Comparison of ENCODE assay signal across 15 cellular contexts in the genomic region with DNA sequence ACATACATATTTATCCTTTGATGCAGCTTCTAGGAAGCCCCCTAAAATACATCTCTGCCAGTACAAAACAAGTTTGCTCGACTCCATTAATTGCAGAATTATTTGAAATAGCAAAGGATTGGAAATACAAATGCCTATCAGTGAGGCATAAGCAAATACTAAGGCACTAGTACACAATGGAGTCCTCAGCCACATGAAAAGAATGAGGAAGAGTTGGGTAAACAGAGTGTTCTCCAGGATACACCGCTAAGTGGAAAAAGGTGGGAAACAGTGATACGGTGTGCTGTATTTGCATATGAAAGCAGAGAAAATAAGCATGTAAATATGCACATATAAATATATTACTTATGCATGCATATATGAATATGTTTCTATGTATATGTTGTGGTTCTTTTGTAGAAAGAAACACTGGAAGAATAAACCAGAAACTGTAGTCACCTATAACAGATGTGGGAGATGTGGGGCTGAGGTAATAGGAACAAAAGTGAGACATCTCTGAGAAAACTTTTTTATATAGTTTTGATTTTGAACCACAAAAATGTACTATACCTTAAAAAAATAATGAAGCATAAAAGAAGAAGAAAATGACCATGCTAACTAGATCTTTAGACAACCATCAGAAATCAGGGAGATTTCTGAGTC.
"Had no signal": no experiment of that assay in that cellular context is flagged by ENCODE, and none has a peak within 500 bp of the region (broad histone marks: within the 10 kb centered on the region; RNA-seq: fewer than 3 reads in every experiment).

No MANE protein-coding gene starts in this region.

- H3K9ac ChIP-seq: parathyroid adenoma had no signal

- H3K36me3 ChIP-seq: gastrocnemius medialis, heart left ventricle, left ventricle myocardium inferior, right lobe of liver had no signal

- ATAC-seq: gastrocnemius medialis; heart left ventricle; right lobe of liver; stimulated activated naive CD8-positive, alpha-beta T cell treated with anti-CD3 and anti-CD28 coated beads, Interleukin-15, amount 100 ng/mL, for 72 hours had no signal

- H3K27ac ChIP-seq: gastrocnemius medialis, heart left ventricle, left ventricle myocardium inferior, parathyroid adenoma, right lobe of liver had no signal

- DNase-seq: activated CD4-positive, CD25-positive, alpha-beta regulatory T cell treated with anti-CD3 and anti-CD28 coated beads, Interleukin-2, amount 50 U/mL, for 72 hours; activated naive CD8-positive, alpha-beta T cell treated with anti-CD3 and anti-CD28 coated beads, Interleukin-2, amount 10 ng/mL, durations not matched to agents 7 days and 5 days; amygdala; central memory CD4-positive, alpha-beta T cell; gastrocnemius medialis; heart left ventricle; left ventricle myocardium inferior; mammary epithelial cell; midbrain; right lobe of liver; small intestine; stimulated activated CD4-positive, alpha-beta T cell treated with anti-CD3 and anti-CD28 coated beads, Interleukin-15, amount 100 ng/mL, for 24 hours; stimulated activated CD4-positive, alpha-beta T cell treated with anti-CD3 and anti-CD28 coated beads, Interleukin-2, amount 100 ng/mL, for 48 hours; stimulated activated naive CD8-positive, alpha-beta T cell treated with anti-CD3 and anti-CD28 coated beads, Interleukin-15, amount 100 ng/mL, for 72 hours had no signal

- H3K4me1 ChIP-seq: heart left ventricle, left ventricle myocardium inferior, parathyroid adenoma, right lobe of liver had no signal

- H3K9me3 ChIP-seq: gastrocnemius medialis, heart left ventricle, left ventricle myocardium inferior, right lobe of liver had no signal

- H3K27me3 ChIP-seq: gastrocnemius medialis, heart left ventricle, right lobe of liver had no signal

- H2AFZ ChIP-seq: parathyroid adenoma had no signal

- H3K4me3 ChIP-seq: gastrocnemius medialis, heart left ventricle, left ventricle myocardium inferior, right lobe of liver had no signal

- H3K79me2 ChIP-seq: parathyroid adenoma had no signal
